Comparison of ENCODE assay signal across 1 cellular context in the genomic region with DNA sequence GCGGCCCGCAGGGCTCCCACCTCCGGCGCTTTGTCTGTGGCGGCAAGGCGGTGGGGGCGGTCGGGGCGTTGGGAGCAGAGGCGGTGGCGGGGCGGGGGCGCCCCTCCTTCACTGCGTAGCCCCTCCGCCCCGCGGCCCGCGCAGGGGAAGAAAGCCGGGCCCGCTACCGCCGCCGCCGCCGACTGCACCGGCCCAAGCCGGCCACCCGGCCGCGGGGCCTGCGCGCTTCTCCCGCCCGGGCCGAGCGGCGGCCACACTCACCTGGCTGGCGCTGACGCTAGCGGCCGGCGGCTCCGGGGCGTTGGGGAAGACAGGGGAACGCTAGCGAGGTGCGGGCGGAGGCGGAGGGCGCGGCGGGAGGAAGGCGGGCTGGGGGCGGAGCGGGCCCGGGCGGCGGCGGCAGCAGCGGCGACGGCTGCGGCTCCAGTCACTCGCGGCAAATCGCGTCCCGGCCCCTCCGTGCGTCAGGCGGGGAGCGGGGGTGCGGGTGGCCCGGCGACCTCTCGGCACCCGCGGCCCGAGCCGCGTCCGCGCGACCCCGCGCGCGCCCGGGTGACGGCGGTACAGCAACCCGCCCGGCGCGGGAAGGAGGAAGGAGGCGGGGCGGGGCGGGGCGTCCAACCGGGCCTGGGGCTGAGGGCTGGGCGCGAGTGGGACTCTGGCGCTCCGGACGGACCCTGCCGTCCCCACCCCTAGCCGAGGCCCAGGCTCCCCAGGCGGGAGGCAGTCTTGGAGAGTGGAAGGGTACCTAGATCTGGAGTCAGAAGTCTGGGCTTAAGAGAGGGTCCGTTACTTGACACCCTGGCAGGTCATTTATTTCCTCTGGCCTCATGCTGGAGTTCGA.
TF ChIP-seq lines count a peak whose summit lies in the region.

A gene with protein sequence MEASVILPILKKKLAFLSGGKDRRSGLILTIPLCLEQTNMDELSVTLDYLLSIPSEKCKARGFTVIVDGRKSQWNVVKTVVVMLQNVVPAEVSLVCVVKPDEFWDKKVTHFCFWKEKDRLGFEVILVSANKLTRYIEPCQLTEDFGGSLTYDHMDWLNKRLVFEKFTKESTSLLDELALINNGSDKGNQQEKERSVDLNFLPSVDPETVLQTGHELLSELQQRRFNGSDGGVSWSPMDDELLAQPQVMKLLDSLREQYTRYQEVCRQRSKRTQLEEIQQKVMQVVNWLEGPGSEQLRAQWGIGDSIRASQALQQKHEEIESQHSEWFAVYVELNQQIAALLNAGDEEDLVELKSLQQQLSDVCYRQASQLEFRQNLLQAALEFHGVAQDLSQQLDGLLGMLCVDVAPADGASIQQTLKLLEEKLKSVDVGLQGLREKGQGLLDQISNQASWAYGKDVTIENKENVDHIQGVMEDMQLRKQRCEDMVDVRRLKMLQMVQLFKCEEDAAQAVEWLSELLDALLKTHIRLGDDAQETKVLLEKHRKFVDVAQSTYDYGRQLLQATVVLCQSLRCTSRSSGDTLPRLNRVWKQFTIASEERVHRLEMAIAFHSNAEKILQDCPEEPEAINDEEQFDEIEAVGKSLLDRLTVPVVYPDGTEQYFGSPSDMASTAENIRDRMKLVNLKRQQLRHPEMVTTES (minus strand): TSS at position 595 of the 844 bp plus-strand sequence. CDS start 72,991 bp downstream, outside the sequence.

TF ChIP-seq in HepG2, 621 proteins besides CTCF, POLR2A, EP300 and RAD21 (continued from another document and continues in another):
- TF ChIP-seq, protein P1, sequence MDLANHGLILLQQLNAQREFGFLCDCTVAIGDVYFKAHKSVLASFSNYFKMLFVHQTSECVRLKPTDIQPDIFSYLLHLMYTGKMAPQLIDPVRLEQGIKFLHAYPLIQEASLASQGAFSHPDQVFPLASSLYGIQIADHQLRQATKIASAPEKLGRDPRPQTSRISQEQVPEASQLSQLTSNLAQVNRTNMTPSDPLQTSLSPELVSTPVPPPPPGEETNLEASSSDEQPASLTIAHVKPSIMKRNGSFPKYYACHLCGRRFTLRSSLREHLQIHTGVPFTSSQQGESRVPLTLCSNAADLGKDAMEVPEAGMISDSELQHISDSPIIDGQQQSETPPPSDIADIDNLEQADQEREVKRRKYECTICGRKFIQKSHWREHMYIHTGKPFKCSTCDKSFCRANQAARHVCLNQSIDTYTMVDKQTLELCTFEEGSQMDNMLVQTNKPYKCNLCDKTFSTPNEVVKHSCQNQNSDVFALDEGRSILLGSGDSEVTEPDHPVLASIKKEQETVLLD (CRISPR knock-in tag; IDR thresholded peaks at IDR 0.05; ENCODE audit: low read depth), result peak; percentile 80
- TF ChIP-seq, protein P2, sequence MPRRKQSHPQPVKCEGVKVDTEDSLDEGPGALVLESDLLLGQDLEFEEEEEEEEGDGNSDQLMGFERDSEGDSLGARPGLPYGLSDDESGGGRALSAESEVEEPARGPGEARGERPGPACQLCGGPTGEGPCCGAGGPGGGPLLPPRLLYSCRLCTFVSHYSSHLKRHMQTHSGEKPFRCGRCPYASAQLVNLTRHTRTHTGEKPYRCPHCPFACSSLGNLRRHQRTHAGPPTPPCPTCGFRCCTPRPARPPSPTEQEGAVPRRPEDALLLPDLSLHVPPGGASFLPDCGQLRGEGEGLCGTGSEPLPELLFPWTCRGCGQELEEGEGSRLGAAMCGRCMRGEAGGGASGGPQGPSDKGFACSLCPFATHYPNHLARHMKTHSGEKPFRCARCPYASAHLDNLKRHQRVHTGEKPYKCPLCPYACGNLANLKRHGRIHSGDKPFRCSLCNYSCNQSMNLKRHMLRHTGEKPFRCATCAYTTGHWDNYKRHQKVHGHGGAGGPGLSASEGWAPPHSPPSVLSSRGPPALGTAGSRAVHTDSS (CRISPR knock-in tag; conservative IDR thresholded peaks at IDR 0.05), result no peak
- TF ChIP-seq SOX6 (IDR thresholded peaks at IDR 0.05), result no peak
- TF ChIP-seq SOX6 (CRISPR knock-in tag; IDR thresholded peaks at IDR 0.05), result peak; percentile 50
- TF ChIP-seq NFATC3 (CRISPR knock-in tag; IDR thresholded peaks at IDR 0.05), result no peak
- TF ChIP-seq POGZ (CRISPR knock-in tag; IDR thresholded peaks at IDR 0.05), result peak; percentile 56; the same call in 1 of the 2 replicates
- TF ChIP-seq GABPB1 (CRISPR knock-in tag; IDR thresholded peaks at IDR 0.05), result peak; percentile 72
- no peak for TF ChIP-seq ZNF672 (CRISPR knock-in tag; IDR thresholded peaks at IDR 0.05)
- 0 out of 2 replicates have a peak, but pooled peaks have one; percentile 29 for TF ChIP-seq ZNF556 (CRISPR knock-in tag; IDR thresholded peaks at IDR 0.05; ENCODE audit: borderline replicate concordance)
- TF ChIP-seq KLF12 (CRISPR knock-in tag; IDR thresholded peaks at IDR 0.05; ENCODE audit: borderline replicate concordance), result no peak
- no peak for TF ChIP-seq CHCHD3 (CRISPR knock-in tag; IDR thresholded peaks at IDR 0.05)
- no peak for TF ChIP-seq ZNF317 (CRISPR knock-in tag; IDR thresholded peaks at IDR 0.05)
- TF ChIP-seq, protein P3, sequence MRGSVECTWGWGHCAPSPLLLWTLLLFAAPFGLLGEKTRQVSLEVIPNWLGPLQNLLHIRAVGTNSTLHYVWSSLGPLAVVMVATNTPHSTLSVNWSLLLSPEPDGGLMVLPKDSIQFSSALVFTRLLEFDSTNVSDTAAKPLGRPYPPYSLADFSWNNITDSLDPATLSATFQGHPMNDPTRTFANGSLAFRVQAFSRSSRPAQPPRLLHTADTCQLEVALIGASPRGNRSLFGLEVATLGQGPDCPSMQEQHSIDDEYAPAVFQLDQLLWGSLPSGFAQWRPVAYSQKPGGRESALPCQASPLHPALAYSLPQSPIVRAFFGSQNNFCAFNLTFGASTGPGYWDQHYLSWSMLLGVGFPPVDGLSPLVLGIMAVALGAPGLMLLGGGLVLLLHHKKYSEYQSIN (CRISPR knock-in tag; IDR thresholded peaks at IDR 0.05; ENCODE audit: borderline replicate concordance), result no peak
- peak; percentile 17; the same call in 1 of the 2 replicates for TF ChIP-seq ESRRA (CRISPR knock-in tag; IDR thresholded peaks at IDR 0.05; ENCODE audit: low read depth)
- no peak for TF ChIP-seq FOXO1 (CRISPR knock-in tag; IDR thresholded peaks at IDR 0.05)
- 0 out of 2 replicates have a peak, but pooled peaks have one; percentile 63 for TF ChIP-seq ZNF138 (CRISPR knock-in tag; IDR thresholded peaks at IDR 0.05; ENCODE audit: low read depth)
- peak; percentile 47; the same call in 1 of the 2 replicates for TF ChIP-seq MIER3 (CRISPR knock-in tag; IDR thresholded peaks at IDR 0.05; ENCODE audit: borderline replicate concordance)
- TF ChIP-seq, protein P4, sequence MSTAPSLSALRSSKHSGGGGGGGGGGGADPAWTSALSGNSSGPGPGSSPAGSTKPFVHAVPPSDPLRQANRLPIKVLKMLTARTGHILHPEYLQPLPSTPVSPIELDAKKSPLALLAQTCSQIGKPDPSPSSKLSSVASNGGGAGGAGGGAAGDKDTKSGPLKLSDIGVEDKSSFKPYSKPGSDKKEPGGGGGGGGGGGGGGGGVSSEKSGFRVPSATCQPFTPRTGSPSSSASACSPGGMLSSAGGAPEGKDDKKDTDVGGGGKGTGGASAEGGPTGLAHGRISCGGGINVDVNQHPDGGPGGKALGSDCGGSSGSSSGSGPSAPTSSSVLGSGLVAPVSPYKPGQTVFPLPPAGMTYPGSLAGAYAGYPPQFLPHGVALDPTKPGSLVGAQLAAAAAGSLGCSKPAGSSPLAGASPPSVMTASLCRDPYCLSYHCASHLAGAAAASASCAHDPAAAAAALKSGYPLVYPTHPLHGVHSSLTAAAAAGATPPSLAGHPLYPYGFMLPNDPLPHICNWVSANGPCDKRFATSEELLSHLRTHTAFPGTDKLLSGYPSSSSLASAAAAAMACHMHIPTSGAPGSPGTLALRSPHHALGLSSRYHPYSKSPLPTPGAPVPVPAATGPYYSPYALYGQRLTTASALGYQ (CRISPR knock-in tag; IDR thresholded peaks at IDR 0.05), result no peak
- TF ChIP-seq GFI1 (CRISPR knock-in tag; IDR thresholded peaks at IDR 0.05; ENCODE audit: borderline replicate concordance), result no peak
- TF ChIP-seq ZNF446 (CRISPR knock-in tag; IDR thresholded peaks at IDR 0.05), result 0 out of 2 replicates have a peak, but pooled peaks have one; percentile 25
- TF ChIP-seq, protein P5, sequence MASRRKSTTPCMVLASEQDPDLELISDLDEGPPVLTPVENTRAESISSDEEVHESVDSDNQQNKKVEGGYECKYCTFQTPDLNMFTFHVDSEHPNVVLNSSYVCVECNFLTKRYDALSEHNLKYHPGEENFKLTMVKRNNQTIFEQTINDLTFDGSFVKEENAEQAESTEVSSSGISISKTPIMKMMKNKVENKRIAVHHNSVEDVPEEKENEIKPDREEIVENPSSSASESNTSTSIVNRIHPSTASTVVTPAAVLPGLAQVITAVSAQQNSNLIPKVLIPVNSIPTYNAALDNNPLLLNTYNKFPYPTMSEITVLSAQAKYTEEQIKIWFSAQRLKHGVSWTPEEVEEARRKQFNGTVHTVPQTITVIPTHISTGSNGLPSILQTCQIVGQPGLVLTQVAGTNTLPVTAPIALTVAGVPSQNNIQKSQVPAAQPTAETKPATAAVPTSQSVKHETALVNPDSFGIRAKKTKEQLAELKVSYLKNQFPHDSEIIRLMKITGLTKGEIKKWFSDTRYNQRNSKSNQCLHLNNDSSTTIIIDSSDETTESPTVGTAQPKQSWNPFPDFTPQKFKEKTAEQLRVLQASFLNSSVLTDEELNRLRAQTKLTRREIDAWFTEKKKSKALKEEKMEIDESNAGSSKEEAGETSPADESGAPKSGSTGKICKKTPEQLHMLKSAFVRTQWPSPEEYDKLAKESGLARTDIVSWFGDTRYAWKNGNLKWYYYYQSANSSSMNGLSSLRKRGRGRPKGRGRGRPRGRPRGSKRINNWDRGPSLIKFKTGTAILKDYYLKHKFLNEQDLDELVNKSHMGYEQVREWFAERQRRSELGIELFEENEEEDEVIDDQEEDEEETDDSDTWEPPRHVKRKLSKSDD (CRISPR knock-in tag; IDR thresholded peaks at IDR 0.05; ENCODE audit: low read depth), result peak; percentile 72; the same call in 1 of the 2 replicates
- TF ChIP-seq ZNF577 (CRISPR knock-in tag; IDR thresholded peaks at IDR 0.05; ENCODE audit: borderline replicate concordance, low read depth), result no peak
- TF ChIP-seq, protein P6, sequence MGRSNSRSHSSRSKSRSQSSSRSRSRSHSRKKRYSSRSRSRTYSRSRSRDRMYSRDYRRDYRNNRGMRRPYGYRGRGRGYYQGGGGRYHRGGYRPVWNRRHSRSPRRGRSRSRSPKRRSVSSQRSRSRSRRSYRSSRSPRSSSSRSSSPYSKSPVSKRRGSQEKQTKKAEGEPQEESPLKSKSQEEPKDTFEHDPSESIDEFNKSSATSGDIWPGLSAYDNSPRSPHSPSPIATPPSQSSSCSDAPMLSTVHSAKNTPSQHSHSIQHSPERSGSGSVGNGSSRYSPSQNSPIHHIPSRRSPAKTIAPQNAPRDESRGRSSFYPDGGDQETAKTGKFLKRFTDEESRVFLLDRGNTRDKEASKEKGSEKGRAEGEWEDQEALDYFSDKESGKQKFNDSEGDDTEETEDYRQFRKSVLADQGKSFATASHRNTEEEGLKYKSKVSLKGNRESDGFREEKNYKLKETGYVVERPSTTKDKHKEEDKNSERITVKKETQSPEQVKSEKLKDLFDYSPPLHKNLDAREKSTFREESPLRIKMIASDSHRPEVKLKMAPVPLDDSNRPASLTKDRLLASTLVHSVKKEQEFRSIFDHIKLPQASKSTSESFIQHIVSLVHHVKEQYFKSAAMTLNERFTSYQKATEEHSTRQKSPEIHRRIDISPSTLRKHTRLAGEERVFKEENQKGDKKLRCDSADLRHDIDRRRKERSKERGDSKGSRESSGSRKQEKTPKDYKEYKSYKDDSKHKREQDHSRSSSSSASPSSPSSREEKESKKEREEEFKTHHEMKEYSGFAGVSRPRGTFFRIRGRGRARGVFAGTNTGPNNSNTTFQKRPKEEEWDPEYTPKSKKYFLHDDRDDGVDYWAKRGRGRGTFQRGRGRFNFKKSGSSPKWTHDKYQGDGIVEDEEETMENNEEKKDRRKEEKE (IDR thresholded peaks at IDR 0.05), result no peak
- no peak for TF ChIP-seq ZNF773 (CRISPR knock-in tag; IDR thresholded peaks at IDR 0.05; ENCODE audit: borderline replicate concordance)
- TF ChIP-seq SIN3B (IDR thresholded peaks at IDR 0.05; ENCODE audit: low read length), result no peak
- TF ChIP-seq, protein P7, sequence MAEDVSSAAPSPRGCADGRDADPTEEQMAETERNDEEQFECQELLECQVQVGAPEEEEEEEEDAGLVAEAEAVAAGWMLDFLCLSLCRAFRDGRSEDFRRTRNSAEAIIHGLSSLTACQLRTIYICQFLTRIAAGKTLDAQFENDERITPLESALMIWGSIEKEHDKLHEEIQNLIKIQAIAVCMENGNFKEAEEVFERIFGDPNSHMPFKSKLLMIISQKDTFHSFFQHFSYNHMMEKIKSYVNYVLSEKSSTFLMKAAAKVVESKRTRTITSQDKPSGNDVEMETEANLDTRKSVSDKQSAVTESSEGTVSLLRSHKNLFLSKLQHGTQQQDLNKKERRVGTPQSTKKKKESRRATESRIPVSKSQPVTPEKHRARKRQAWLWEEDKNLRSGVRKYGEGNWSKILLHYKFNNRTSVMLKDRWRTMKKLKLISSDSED (CRISPR knock-in tag; IDR thresholded peaks at IDR 0.05), result no peak
- TF ChIP-seq, protein P8, sequence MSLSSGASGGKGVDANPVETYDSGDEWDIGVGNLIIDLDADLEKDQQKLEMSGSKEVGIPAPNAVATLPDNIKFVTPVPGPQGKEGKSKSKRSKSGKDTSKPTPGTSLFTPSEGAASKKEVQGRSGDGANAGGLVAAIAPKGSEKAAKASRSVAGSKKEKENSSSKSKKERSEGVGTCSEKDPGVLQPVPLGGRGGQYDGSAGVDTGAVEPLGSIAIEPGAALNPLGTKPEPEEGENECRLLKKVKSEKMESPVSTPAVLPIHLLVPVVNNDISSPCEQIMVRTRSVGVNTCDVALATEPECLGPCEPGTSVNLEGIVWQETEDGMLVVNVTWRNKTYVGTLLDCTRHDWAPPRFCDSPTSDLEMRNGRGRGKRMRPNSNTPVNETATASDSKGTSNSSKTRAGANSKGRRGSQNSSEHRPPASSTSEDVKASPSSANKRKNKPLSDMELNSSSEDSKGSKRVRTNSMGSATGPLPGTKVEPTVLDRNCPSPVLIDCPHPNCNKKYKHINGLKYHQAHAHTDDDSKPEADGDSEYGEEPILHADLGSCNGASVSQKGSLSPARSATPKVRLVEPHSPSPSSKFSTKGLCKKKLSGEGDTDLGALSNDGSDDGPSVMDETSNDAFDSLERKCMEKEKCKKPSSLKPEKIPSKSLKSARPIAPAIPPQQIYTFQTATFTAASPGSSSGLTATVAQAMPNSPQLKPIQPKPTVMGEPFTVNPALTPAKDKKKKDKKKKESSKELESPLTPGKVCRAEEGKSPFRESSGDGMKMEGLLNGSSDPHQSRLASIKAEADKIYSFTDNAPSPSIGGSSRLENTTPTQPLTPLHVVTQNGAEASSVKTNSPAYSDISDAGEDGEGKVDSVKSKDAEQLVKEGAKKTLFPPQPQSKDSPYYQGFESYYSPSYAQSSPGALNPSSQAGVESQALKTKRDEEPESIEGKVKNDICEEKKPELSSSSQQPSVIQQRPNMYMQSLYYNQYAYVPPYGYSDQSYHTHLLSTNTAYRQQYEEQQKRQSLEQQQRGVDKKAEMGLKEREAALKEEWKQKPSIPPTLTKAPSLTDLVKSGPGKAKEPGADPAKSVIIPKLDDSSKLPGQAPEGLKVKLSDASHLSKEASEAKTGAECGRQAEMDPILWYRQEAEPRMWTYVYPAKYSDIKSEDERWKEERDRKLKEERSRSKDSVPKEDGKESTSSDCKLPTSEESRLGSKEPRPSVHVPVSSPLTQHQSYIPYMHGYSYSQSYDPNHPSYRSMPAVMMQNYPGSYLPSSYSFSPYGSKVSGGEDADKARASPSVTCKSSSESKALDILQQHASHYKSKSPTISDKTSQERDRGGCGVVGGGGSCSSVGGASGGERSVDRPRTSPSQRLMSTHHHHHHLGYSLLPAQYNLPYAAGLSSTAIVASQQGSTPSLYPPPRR (CRISPR knock-in tag; IDR thresholded peaks at IDR 0.05; ENCODE audit: borderline replicate concordance), result peak; percentile 34; the same call in 1 of the 2 replicates
- TF ChIP-seq ARNT (IDR thresholded peaks at IDR 0.05), result no peak
- no peak; the same call in 1 of the 2 replicates for TF ChIP-seq RXRB (CRISPR knock-in tag; IDR thresholded peaks at IDR 0.05; ENCODE audit: borderline replicate concordance)
- no peak for TF ChIP-seq SRSF9 (IDR thresholded peaks at IDR 0.05; ENCODE audit: borderline replicate concordance, insufficient read depth, low read depth, low read length, poor library complexity, severe bottlenecking)
- TF ChIP-seq ZNF30 (CRISPR knock-in tag; IDR thresholded peaks at IDR 0.05), result no peak
